Comparison of ENCODE assay signal across 16 cellular contexts in genomic region chr5:61467766-61468482, GRCh38.
DNase-seq lines count a peak whose midpoint lies in the region; ATAC-seq, FAIRE-seq and TF ChIP-seq lines count a peak whose summit lies in the region.
"Had no signal": no experiment of that assay in that cellular context is flagged by ENCODE, and none has a peak within 500 bp of the region (broad histone marks: within the 10 kb centered on the region; RNA-seq: fewer than 3 reads in every experiment).

No MANE protein-coding gene starts in this region.

- H3K9ac ChIP-seq in PC-3 (ENCODE audit: low read length) = no peak overlapping the region
- H3K9ac ChIP-seq in endothelial cell of umbilical vein (replicated peaks; ENCODE audit: extremely low read depth, insufficient read depth, low read length) = no peak overlapping the region

- BruUV-seq in PC-3 (replicated peaks; lab: Mats Ljungman, UMichigan) (no TSS peak), endothelial cell of umbilical vein (replicated peaks; lab: Mats Ljungman, UMichigan) (no TSS peak)

- H3K4me3 Mint-ChIP-seq in neural crest cell (no peak overlapping the region), glutamatergic neuron (ENCODE audit: unreplicated experiment) (no peak overlapping the region)
- no peak overlapping the region for H3K4me3 Mint-ChIP-seq in activated CD4-positive, alpha-beta T cell treated with anti-CD3 and anti-CD28 coated beads, Interleukin-2, amount 10 ng/mL, durations not matched to agents 7 days and 5 days
- no peak overlapping the region for H3K4me3 Mint-ChIP-seq in activated CD4-positive, alpha-beta T cell treated with anti-CD3 and anti-CD28 coated beads, Interleukin-2, amount 10 ng/mL, durations not matched to agents 24 days and 14 days
- H3K4me3 Mint-ChIP-seq: activated T-helper 1 cell treated with anti-CD3 and anti-CD28 coated beads, Interleukin-12 subunit alpha, Interleukin-12 subunit beta, Interleukin-2, Interleukin-4 antibody, amounts not matched to agents 30 ng/mL and 10 ng/mL and 1 ng/mL, durations not matched to agents 14 hours and 24 hours and 36 hours; stimulated activated naive CD8-positive, alpha-beta T cell treated with anti-CD3 and anti-CD28 coated beads, Interleukin-15, Interleukin-2, amounts not matched to agents 100 ng/mL and 50 ng/mL, for 24 hours had no signal

- H3K4me1 ChIP-seq in PC-3 (ENCODE audit: insufficient read depth, low read length) (peaks cover 13% of the 10 kb centered on the region), endothelial cell of umbilical vein (ENCODE audit: control insufficient read depth, extremely low read depth, insufficient read depth, low read length) (no peaks in the 10 kb centered on the region)

- 0 out of 2 replicates have a peak, but pooled peaks cover 7% of the 10 kb centered on the region for H4K20me1 ChIP-seq in PC-3 (ENCODE audit: low read length)
- peaks cover 27% of the 10 kb centered on the region for H4K20me1 ChIP-seq in endothelial cell of umbilical vein (replicated peaks; ENCODE audit: control insufficient read depth, extremely low read depth, insufficient read depth, low read length)

- H3K9me3 Mint-ChIP-seq in neural crest cell (peaks cover 8% of the 10 kb centered on the region), glutamatergic neuron (ENCODE audit: unreplicated experiment) (peaks cover 6% of the 10 kb centered on the region)
- no peaks in the 10 kb centered on the region for H3K9me3 Mint-ChIP-seq in activated CD4-positive, alpha-beta T cell treated with anti-CD3 and anti-CD28 coated beads, Interleukin-2, amount 10 ng/mL, durations not matched to agents 7 days and 5 days
- peaks cover 6% of the 10 kb centered on the region for H3K9me3 Mint-ChIP-seq in activated CD4-positive, alpha-beta T cell treated with anti-CD3 and anti-CD28 coated beads, Interleukin-2, amount 10 ng/mL, durations not matched to agents 24 days and 14 days
- H3K9me3 Mint-ChIP-seq: activated T-helper 1 cell treated with anti-CD3 and anti-CD28 coated beads, Interleukin-12 subunit alpha, Interleukin-12 subunit beta, Interleukin-2, Interleukin-4 antibody, amounts not matched to agents 30 ng/mL and 10 ng/mL and 1 ng/mL, durations not matched to agents 14 hours and 24 hours and 36 hours had no signal

- H3K27me3 ChIP-seq in PC-3 (ENCODE audit: low read length) (no peaks in the 10 kb centered on the region), endothelial cell of umbilical vein (ENCODE audit: control insufficient read depth in 2 of 2, insufficient read depth in 2 of 2, low read length in 2 of 2) (no peaks in the 10 kb centered on the region)

- H3K4me1 Mint-ChIP-seq in neural crest cell (peaks cover 43% of the 10 kb centered on the region), glutamatergic neuron (ENCODE audit: low read depth, unreplicated experiment) (peaks cover 11% of the 10 kb centered on the region)
- peaks cover 8% of the 10 kb centered on the region for H3K4me1 Mint-ChIP-seq in activated CD4-positive, alpha-beta T cell treated with anti-CD3 and anti-CD28 coated beads, Interleukin-2, amount 10 ng/mL, durations not matched to agents 7 days and 5 days
- H3K4me1 Mint-ChIP-seq in activated CD4-positive, alpha-beta T cell treated with anti-CD3 and anti-CD28 coated beads, Interleukin-2, amount 10 ng/mL, durations not matched to agents 24 days and 14 days = peaks cover 4% of the 10 kb centered on the region

- H3K9me1 ChIP-seq in endothelial cell of umbilical vein (replicated peaks; ENCODE audit: control insufficient read depth, extremely low read depth, insufficient read depth, low read length) = no peaks in the 10 kb centered on the region

- H3F3A ChIP-seq in PC-3 (ENCODE audit: low read length, unreplicated experiment) = no peaks in the 10 kb centered on the region

- H3K79me2 ChIP-seq in PC-3 (ENCODE audit: low read length) (peaks cover 71% of the 10 kb centered on the region), endothelial cell of umbilical vein (ENCODE audit: control insufficient read depth, insufficient read depth, low read length) (peaks cover 95% of the 10 kb centered on the region)

- DNase-seq in GM04503 (ENCODE audit: low read depth) (peak; percentile 14), PC-3 (peak; percentile 43), endothelial cell of umbilical vein (ENCODE audit: low read depth, low spot score) (peak; percentile 79), neural crest cell (ENCODE audit: low read depth, low spot score) (no peak), glutamatergic neuron (no peak)
- DNase-seq in activated CD4-positive, alpha-beta T cell treated with anti-CD3 and anti-CD28 coated beads, Interleukin-2, amount 10 ng/mL, durations not matched to agents 7 days and 5 days = no peak
- DNase-seq in activated CD4-positive, alpha-beta T cell treated with anti-CD3 and anti-CD28 coated beads, Interleukin-2, amount 10 ng/mL, durations not matched to agents 24 days and 14 days = no peak
- DNase-seq: cerebellar nuclear complex; Karpas-422; Right ventricle myocardium superior; stimulated activated CD4-positive, alpha-beta T cell treated with anti-CD3 and anti-CD28 coated beads, Interleukin-4, amount 100 ng/mL, for 4 hours; WERI-Rb-1 had no signal

- H3K27ac ChIP-seq in PC-3 (ENCODE audit: low read length) (no peak overlapping the region), endothelial cell of umbilical vein (ENCODE audit: insufficient read depth, low read depth, low read length) (no peak overlapping the region)
- H3K27ac ChIP-seq: WERI-Rb-1 had no signal

- TF ChIP-seq POLR2A in endothelial cell of umbilical vein (IDR thresholded peaks at IDR 0.05; ENCODE audit: low read depth, low read length) = no peak

- POLR2A ChIA-PET in PC-3 (lab: Charles Lee; ENCODE audit: unreplicated experiment) (no interaction called here), endothelial cell of umbilical vein (lab: Charles Lee) (no interaction called here)
- POLR2A ChIA-PET in activated CD4-positive, alpha-beta T cell treated with anti-CD3 and anti-CD28 coated beads, Interleukin-2, amount 10 ng/mL, durations not matched to agents 7 days and 5 days (lab: Charles Lee) = no interaction called here

- no peak overlapping the region for H2AFZ ChIP-seq in PC-3 (ENCODE audit: low read length)
- no peak overlapping the region for H2AFZ ChIP-seq in endothelial cell of umbilical vein (ENCODE audit: low read depth, low read length)

- dilution Hi-C loops in endothelial cell of umbilical vein (cut with MboI; ENCODE audit: extremely low pct_ligation_motif_present, low sequenced_read_pairs) = no loop called here

- H3K9me3 ChIP-seq in PC-3 (ENCODE audit: low read length) (no peaks in the 10 kb centered on the region), endothelial cell of umbilical vein (replicated peaks; ENCODE audit: control insufficient read depth, insufficient read depth, low read length) (no peaks in the 10 kb centered on the region)

- no peak for FAIRE-seq in endothelial cell of umbilical vein (lab: Jason Lieb, UNC)
- FAIRE-seq: GM12891 had no signal

- H3K4me2 ChIP-seq in PC-3 (ENCODE audit: low read length) = 0 out of 2 replicates have a peak overlapping the region, but pooled peaks have one; percentile 19
- no peak overlapping the region for H3K4me2 ChIP-seq in endothelial cell of umbilical vein (ENCODE audit: insufficient read depth, low read length)

- H3K9me2 ChIP-seq in PC-3 (replicated peaks; ENCODE audit: low read length) = no peaks in the 10 kb centered on the region

- H3K27me3 Mint-ChIP-seq in neural crest cell (ENCODE audit: low read depth) = no peaks in the 10 kb centered on the region
- H3K27me3 Mint-ChIP-seq in activated CD4-positive, alpha-beta T cell treated with anti-CD3 and anti-CD28 coated beads, Interleukin-2, amount 10 ng/mL, durations not matched to agents 7 days and 5 days = no peaks in the 10 kb centered on the region
- H3K27me3 Mint-ChIP-seq in activated CD4-positive, alpha-beta T cell treated with anti-CD3 and anti-CD28 coated beads, Interleukin-2, amount 10 ng/mL, durations not matched to agents 24 days and 14 days = no peaks in the 10 kb centered on the region
- no peaks in the 10 kb centered on the region for H3K27me3 Mint-ChIP-seq in glutamatergic neuron (ENCODE audit: unreplicated experiment)
- H3K27me3 Mint-ChIP-seq: stimulated activated naive CD8-positive, alpha-beta T cell treated with anti-CD3 and anti-CD28 coated beads, Interleukin-15, Interleukin-2, amounts not matched to agents 100 ng/mL and 50 ng/mL, for 24 hours had no signal

- ATAC-seq in PC-3 = peak; percentile 80
- no peak for ATAC-seq in GM21515 (IDR thresholded peaks at IDR 0.05; ENCODE audit: unreplicated experiment)

- CTCF ChIA-PET in PC-3 (lab: Charles Lee) (no interaction called here), endothelial cell of umbilical vein (lab: Charles Lee) (interaction anchor here (1.5 to 1.7 kb wide), 3 partner anchors 11 to 21 kb away, joined by 3 to 4 read pairs (median 4); no protein-coding TSS in a partner anchor)
- CTCF ChIA-PET in activated CD4-positive, alpha-beta T cell treated with anti-CD3 and anti-CD28 coated beads, Interleukin-2, amount 10 ng/mL, durations not matched to agents 7 days and 5 days (lab: Charles Lee) = interaction anchor here (0.6 to 1.3 kb wide), 2 partner anchors 10 to 1971 kb away, joined by 4 read pairs; no protein-coding TSS in a partner anchor

- H3K36me3 Mint-ChIP-seq in neural crest cell (ENCODE audit: low read depth) = peaks cover 21% of the 10 kb centered on the region
- H3K36me3 Mint-ChIP-seq in activated CD4-positive, alpha-beta T cell treated with anti-CD3 and anti-CD28 coated beads, Interleukin-2, amount 10 ng/mL, durations not matched to agents 7 days and 5 days (ENCODE audit: low read depth) = no peaks in the 10 kb centered on the region
- H3K36me3 Mint-ChIP-seq in activated CD4-positive, alpha-beta T cell treated with anti-CD3 and anti-CD28 coated beads, Interleukin-2, amount 10 ng/mL, durations not matched to agents 24 days and 14 days (ENCODE audit: low read depth) = no peaks in the 10 kb centered on the region
- H3K36me3 Mint-ChIP-seq in glutamatergic neuron (ENCODE audit: unreplicated experiment) = peaks cover 15% of the 10 kb centered on the region

- no peak for TF ChIP-seq CTCF in PC-3 (conservative IDR thresholded peaks at IDR 0.05; ENCODE audit: low read depth, low read length)
- no peak for TF ChIP-seq CTCF in endothelial cell of umbilical vein (IDR thresholded peaks at IDR 0.05; ENCODE audit: extremely low read depth in 1 of 2, insufficient read depth in 1 of 2, low read depth in 1 of 2, low read length in 2 of 2)
- TF ChIP-seq CTCF in neural crest cell (conservative IDR thresholded peaks at IDR 0.05) = no peak
- TF ChIP-seq CTCF in glutamatergic neuron (IDR thresholded peaks at IDR 0.05; ENCODE audit: partially characterized antibody, unreplicated experiment) = no peak

- peak overlapping the region; percentile 24 for H3K27ac Mint-ChIP-seq in neural crest cell (ENCODE audit: unreplicated experiment)
- no peak overlapping the region for H3K27ac Mint-ChIP-seq in activated CD4-positive, alpha-beta T cell treated with anti-CD3 and anti-CD28 coated beads, Interleukin-2, amount 10 ng/mL, durations not matched to agents 7 days and 5 days
- no peak overlapping the region for H3K27ac Mint-ChIP-seq in activated CD4-positive, alpha-beta T cell treated with anti-CD3 and anti-CD28 coated beads, Interleukin-2, amount 10 ng/mL, durations not matched to agents 24 days and 14 days
- no peak overlapping the region for H3K27ac Mint-ChIP-seq in glutamatergic neuron (ENCODE audit: unreplicated experiment)
- H3K27ac Mint-ChIP-seq: activated T-helper 1 cell treated with anti-CD3 and anti-CD28 coated beads, Interleukin-12 subunit alpha, Interleukin-12 subunit beta, Interleukin-2, Interleukin-4 antibody, amounts not matched to agents 30 ng/mL and 10 ng/mL and 1 ng/mL, durations not matched to agents 14 hours and 24 hours and 36 hours; stimulated activated naive CD8-positive, alpha-beta T cell treated with anti-CD3 and anti-CD28 coated beads, Interleukin-15, Interleukin-2, amounts not matched to agents 100 ng/mL and 50 ng/mL, for 24 hours had no signal

- H3K4me3 ChIP-seq in PC-3 (ENCODE audit: low read length) = no peak overlapping the region
- no peak overlapping the region for H3K4me3 ChIP-seq in endothelial cell of umbilical vein (replicated peaks in 1 of 3; ENCODE audit: insufficient read depth in 1 of 3, low read depth in 1 of 3, low read length in 3 of 3)

- H3K36me3 ChIP-seq in PC-3 (ENCODE audit: low read depth, low read length) (no peaks in the 10 kb centered on the region), endothelial cell of umbilical vein (ENCODE audit: control insufficient read depth in 2 of 2, extremely low read depth in 1 of 2, insufficient read depth in 2 of 2, low read length in 2 of 2) (no peaks in the 10 kb centered on the region)
- H3K36me3 ChIP-seq: WERI-Rb-1 had no signal

- intact Hi-C loops in PC-3 (cut with micrococcal nuclease) (loop anchor here (2.0 to 10.0 kb wide), 2 partner anchors 59 to 133 kb away; partner anchors contain the start of gene ZSWIM6), endothelial cell of umbilical vein (cut with micrococcal nuclease) (no loop called here)
- intact Hi-C loops in activated CD4-positive, alpha-beta T cell treated with anti-CD3 and anti-CD28 coated beads, Interleukin-2, amount 10 ng/mL, durations not matched to agents 24 days and 14 days (cut with micrococcal nuclease) = no loop called here

Comparison
In these comparisons a context has a peak if more than half of its experiments do, and no peak if none do; other contexts are left out.
1. DNase-seq: peak in GM04503 (single experiment), PC-3 (single experiment) and endothelial cell of umbilical vein (single experiment); none in neural crest cell (single experiment), activated CD4-positive, alpha-beta T cell treated with anti-CD3 and anti-CD28 coated beads, Interleukin-2, amount 10 ng/mL, durations not matched to agents 7 days and 5 days (single experiment), activated CD4-positive, alpha-beta T cell treated with anti-CD3 and anti-CD28 coated beads, Interleukin-2, amount 10 ng/mL, durations not matched to agents 24 days and 14 days (single experiment) and glutamatergic neuron (single experiment).